7 cellular contexts compared by ENCODE assay signal in the genomic region with DNA sequence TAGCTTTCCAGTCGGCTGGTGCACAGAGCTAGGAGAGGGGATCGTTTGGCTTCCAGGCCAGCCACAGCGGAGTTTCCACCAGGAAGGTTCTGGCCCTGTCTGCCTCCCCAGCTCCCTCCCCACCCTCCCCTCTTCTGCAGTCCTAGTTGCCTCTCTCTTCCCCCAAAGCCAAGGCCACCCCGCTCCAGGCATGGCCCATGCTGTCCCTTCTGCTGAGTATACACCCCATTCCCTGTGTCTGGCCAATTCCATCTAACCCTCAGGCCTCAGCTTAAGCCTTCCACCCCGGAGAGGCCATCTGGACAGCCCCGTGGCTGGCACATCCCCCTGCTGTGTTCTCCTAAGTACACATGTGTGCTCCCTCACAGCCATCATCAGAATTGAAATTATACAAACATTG.
"Had no signal": no experiment of that assay in that cellular context is flagged by ENCODE, and none has a peak within 500 bp of the region (broad histone marks: within the 10 kb centered on the region; RNA-seq: fewer than 3 reads in every experiment).

No MANE protein-coding gene starts in this region.

- H3K4me1 ChIP-seq: HAP-1 had no signal

- H3K9me3 ChIP-seq: HAP-1 had no signal

- H3K4me2 ChIP-seq: GM23338 had no signal

- ATAC-seq: HCT116 had no signal

- H2AFZ ChIP-seq: GM23338 had no signal

- H3K36me3 ChIP-seq: HAP-1 had no signal

- DNase-seq: H7, HFFc6, IMR-90 had no signal

- H3K4me3 ChIP-seq: GM23338, HAP-1 had no signal

- H3K27ac ChIP-seq: HL-60 had no signal
